8 cellular contexts compared by ENCODE assay signal in genomic region chr11:65918211-65919150, GRCh38. TPM values are rescaled to one million over a fixed set of nuclear protein-coding genes. Genes with fewer than 3 reads are reported as not detected.
DNase-seq lines count a peak whose midpoint lies in the region; ATAC-seq, FAIRE-seq and TF ChIP-seq lines count a peak whose summit lies in the region.

Gene C11orf68, minus strand, starts transcription at chr11:65919062. Its CDS starts 31 bp downstream, at chr11:65919031.

- peaks cover 8% of the 10 kb centered on the region for H3F3A ChIP-seq in PC-3 (ENCODE audit: low read length, unreplicated experiment)

- peak within 1 kb of the TSS; percentile 93 for H3K4me2 ChIP-seq in PC-3 (ENCODE audit: low read length)

- H3K4me1 ChIP-seq in PC-3 (ENCODE audit: insufficient read depth, low read length): peaks cover 52% of the 10 kb centered on the region
- H3K4me1 ChIP-seq in upper lobe of right lung: peaks cover 48% of the 10 kb centered on the region

- H2AFZ ChIP-seq in PC-3 (ENCODE audit: low read length): peak within 1 kb of the TSS; percentile 58

- DNase-seq in A172 (ENCODE audit: low spot score) (no peak), PC-3 (peak; percentile 50), dorsolateral prefrontal cortex (peak in 1 of 10 donors; percentile 29), mesenteric fat pad (ENCODE audit: low spot score) (no peak), upper lobe of right lung (no peak), D721Med (ENCODE audit: insufficient read length, low spot score) (no peak)

- intact Hi-C loops in PC-3 (cut with micrococcal nuclease): no loop called here
- intact Hi-C loops in dorsolateral prefrontal cortex (cut with DNase I): loop anchor here (1.0 to 5.0 kb wide), 5 partner anchors 28 to 60 kb away; partner anchors contain the start of genes CCDC85B (in 2 of the 2), CFL1 (in 2 of the 2) and SART1 (in 2 of the 2)
- intact Hi-C loops in upper lobe of right lung (cut with DNase I): no loop called here

- ATAC-seq in GM18505 (IDR thresholded peaks at IDR 0.05; ENCODE audit: unreplicated experiment) (peak; percentile 50), HG02884 (IDR thresholded peaks at IDR 0.05; ENCODE audit: unreplicated experiment) (peak; percentile 43), PC-3 (peak; percentile 9), upper lobe of right lung (no peak)

- POLR2A ChIA-PET in PC-3 (lab: Charles Lee; ENCODE audit: unreplicated experiment): interaction anchor here (0.5 to 1.2 kb wide), 6 partner anchors 23 to 345 kb away, joined by 3 to 17 read pairs (median 3); partner anchors contain the start of genes CCDC85B and FIBP

- TF ChIP-seq CTCF in PC-3 (conservative IDR thresholded peaks at IDR 0.05; ENCODE audit: low read depth, low read length): no peak
- peak in 2 of 56 donors; percentile 4 to 39 for TF ChIP-seq CTCF in dorsolateral prefrontal cortex (IDR thresholded peaks at IDR 0.05 in 54 of 56, conservative IDR thresholded peaks at IDR 0.05 in 2 of 56; ENCODE audit: low read depth in 1 of 56, partially characterized antibody in 56 of 56)
- no peak for TF ChIP-seq CTCF in upper lobe of right lung (IDR thresholded peaks at IDR 0.05)
- TF ChIP-seq CTCF in D721Med (IDR thresholded peaks at IDR 0.05; ENCODE audit: insufficient read depth, missing control alignments): no peak

- 0 out of 2 replicates have a peak, but pooled peaks cover 6% of the 10 kb centered on the region for H4K20me1 ChIP-seq in PC-3 (ENCODE audit: low read length)

- H3K9me2 ChIP-seq in PC-3 (replicated peaks; ENCODE audit: low read length): no peaks in the 10 kb centered on the region

- CTCF ChIA-PET in PC-3 (lab: Charles Lee): interaction anchor here (0.6 kb wide), 1 partner anchor 18 kb away, joined by 3 read pairs; no protein-coding TSS in a partner anchor

- TSS peak; percentile 64 for BruUV-seq in PC-3 (replicated peaks; lab: Mats Ljungman, UMichigan)

- peak within 1 kb of the TSS; percentile 92 for H3K9ac ChIP-seq in PC-3 (ENCODE audit: low read length)

- H3K27ac ChIP-seq in PC-3 (ENCODE audit: low read length) (peak within 1 kb of the TSS; percentile 93), dorsolateral prefrontal cortex (peak within 1 kb of the TSS; percentile 72 to 99 (median 95)), upper lobe of right lung (peak within 1 kb of the TSS; percentile 94)

- FAIRE-seq in D721Med (lab: Jason Lieb, UNC): no peak

- H3K4me3 ChIP-seq in PC-3 (ENCODE audit: low read length): peak within 1 kb of the TSS; percentile 82
- H3K4me3 ChIP-seq in dorsolateral prefrontal cortex: peak within 1 kb of the TSS; percentile 73 to 100 (median 98)
- peak within 1 kb of the TSS; percentile 98 for H3K4me3 ChIP-seq in upper lobe of right lung

- H3K36me3 ChIP-seq in PC-3 (ENCODE audit: low read depth, low read length) (peaks cover 17% of the 10 kb centered on the region; the same call in 1 of the 2 replicates), upper lobe of right lung (peaks cover 15% of the 10 kb centered on the region)

- H3K9me3 ChIP-seq in PC-3 (ENCODE audit: low read length) (no peaks in the 10 kb centered on the region), upper lobe of right lung (no peaks in the 10 kb centered on the region)

- TF ChIP-seq POLR2A in GM18505 (IDR thresholded peaks at IDR 0.05; ENCODE audit: borderline replicate concordance, extremely low read depth, insufficient read depth, insufficient read length): peak; percentile 76

- H3K27me3 ChIP-seq in PC-3 (ENCODE audit: low read length) (no peaks in the 10 kb centered on the region), dorsolateral prefrontal cortex (no peaks in the 10 kb centered on the region), upper lobe of right lung (no peaks in the 10 kb centered on the region)

- H3K79me2 ChIP-seq in PC-3 (ENCODE audit: low read length): peaks cover 81% of the 10 kb centered on the region

RNA-seq across cellular contexts. Expression of gene C11orf68, which starts in this region (rescaled TPM):
- total RNA-seq in A172 (2014; rRNA removed; shearing (Covaris generic)): 22.2 and 27.3 TPM in 2 replicates
- total RNA-seq in PC-3 (2014; rRNA removed): 61.3 and 82.0 TPM in 2 replicates
- total RNA-seq in dorsolateral prefrontal cortex: 10 to 100 TPM; 53.5 to 95.7 (median 73.6) TPM
- total RNA-seq in mesenteric fat pad: 33.4 TPM
- 34.7 TPM for total RNA-seq in upper lobe of right lung

Comparison
In these comparisons a context has a peak if more than half of its experiments do, and no peak if none do; other contexts are left out.
1. intact Hi-C loops: an anchor here in dorsolateral prefrontal cortex (1.0 to 5.0 kb wide); none called in PC-3 and upper lobe of right lung.